31 cellular contexts compared by ENCODE assay signal in the genomic region with DNA sequence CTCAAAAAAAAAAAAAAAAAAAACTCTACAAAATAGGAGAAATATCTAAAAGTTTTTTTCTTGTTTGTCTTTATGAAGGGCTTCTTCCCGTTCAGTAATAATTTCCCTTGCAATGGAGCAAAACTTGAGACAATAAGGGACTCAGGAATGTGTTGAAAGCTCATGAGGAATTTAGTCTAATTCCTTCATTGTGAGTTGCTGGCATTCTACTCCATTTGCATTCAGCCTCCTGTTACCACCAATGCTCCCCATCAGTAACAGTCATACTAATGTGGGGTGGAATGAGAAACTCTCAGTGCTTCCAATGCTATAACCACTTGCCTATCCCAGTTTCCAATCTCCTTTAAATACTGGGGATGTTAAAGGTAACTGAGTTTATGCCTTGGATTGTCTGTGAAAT.
"Had no signal": no experiment of that assay in that cellular context is flagged by ENCODE, and none has a peak within 500 bp of the region (broad histone marks: within the 10 kb centered on the region; RNA-seq: fewer than 3 reads in every experiment).

No MANE protein-coding gene starts in this region.

- DNase-seq: activated CD4-positive, alpha-beta memory T cell treated with anti-CD3 and anti-CD28 coated beads, Interleukin-2, amount 10 ng/mL, durations not matched to agents 7 days and 5 days; activated CD4-positive, alpha-beta T cell treated with anti-CD3 and anti-CD28 coated beads for 1 hour; activated CD4-positive, alpha-beta T cell treated with anti-CD3 and anti-CD28 coated beads, Interleukin-2, amount 10 ng/mL, durations not matched to agents 7 days and 5 days; activated naive CD8-positive, alpha-beta T cell treated with anti-CD3 and anti-CD28 coated beads, Interleukin-2, amount 50 U/mL, for 24 hours; activated T-cell treated with anti-CD3 and anti-CD28 coated beads, Interleukin-2, amount 50 U/mL, for 4 hours; amygdala; body of pancreas; cerebellar nuclear complex; colonic mucosa; effector CD8-positive, alpha-beta T cell; gastrocnemius medialis; glutamatergic neuron; left ventricle myocardium inferior; pancreas; retina; sigmoid colon; stimulated activated CD4-positive, alpha-beta T cell treated with anti-CD3 and anti-CD28 coated beads, Interleukin-15, amount 100 ng/mL, for 24 hours; stimulated activated CD4-positive, alpha-beta T cell treated with anti-CD3 and anti-CD28 coated beads, Interleukin-2, amount 100 ng/mL, for 24 hours; stimulated activated naive CD4-positive, alpha-beta T cell; T-helper 2 cell; testis; transverse colon had no signal

- H3K4me3 Mint-ChIP-seq: activated CD4-positive, alpha-beta memory T cell treated with anti-CD3 and anti-CD28 coated beads, Interleukin-2, amount 10 ng/mL, durations not matched to agents 7 days and 5 days; activated CD4-positive, alpha-beta T cell treated with anti-CD3 and anti-CD28 coated beads, Interleukin-2, amount 10 ng/mL, durations not matched to agents 7 days and 5 days; activated naive CD4-positive, alpha-beta T cell treated with anti-CD3 and anti-CD28 coated beads, Interleukin-2, amount 50 U/mL, for 24 hours; activated naive CD8-positive, alpha-beta T cell treated with anti-CD3 and anti-CD28 coated beads, Interleukin-2, amount 50 U/mL, for 24 hours; activated T-cell treated with anti-CD3 and anti-CD28 coated beads, Interleukin-2, amount 50 U/mL, for 4 hours; activated T-helper 17 cell treated with anti-CD3 and anti-CD28 coated beads, Interleukin-2, amount 50 U/mL, for 72 hours; nephron had no signal

- ATAC-seq: activated naive CD8-positive, alpha-beta T cell treated with anti-CD3 and anti-CD28 coated beads, Interleukin-2, amount 50 U/mL, for 24 hours; activated T-cell treated with anti-CD3 and anti-CD28 coated beads, Interleukin-2, amount 50 U/mL, for 4 hours; activated T-helper 17 cell treated with anti-CD3 and anti-CD28 coated beads, Interleukin-2, amount 50 U/mL, for 72 hours; body of pancreas; gastrocnemius medialis; pancreas had no signal

- H3K27me3 ChIP-seq: colonic mucosa, gastrocnemius medialis, hepatocyte, pancreas, sigmoid colon, testis, transverse colon had no signal

- H3K27ac ChIP-seq: body of pancreas, colonic mucosa, epithelial cell of prostate, gastrocnemius medialis, hepatocyte, left ventricle myocardium inferior, pancreas, prostate gland, sigmoid colon, testis, transverse colon had no signal

- H3K9me3 Mint-ChIP-seq: activated CD4-positive, alpha-beta memory T cell treated with anti-CD3 and anti-CD28 coated beads, Interleukin-2, amount 10 ng/mL, durations not matched to agents 7 days and 5 days; activated CD4-positive, alpha-beta T cell treated with anti-CD3 and anti-CD28 coated beads, Interleukin-2, amount 10 ng/mL, durations not matched to agents 7 days and 5 days; activated naive CD4-positive, alpha-beta T cell treated with anti-CD3 and anti-CD28 coated beads, Interleukin-2, amount 50 U/mL, for 24 hours; activated naive CD8-positive, alpha-beta T cell treated with anti-CD3 and anti-CD28 coated beads, Interleukin-2, amount 50 U/mL, for 24 hours; activated T-cell treated with anti-CD3 and anti-CD28 coated beads, Interleukin-2, amount 50 U/mL, for 4 hours; activated T-helper 17 cell treated with anti-CD3 and anti-CD28 coated beads, Interleukin-2, amount 50 U/mL, for 72 hours; nephron had no signal

- H3K27ac Mint-ChIP-seq: activated CD4-positive, alpha-beta memory T cell treated with anti-CD3 and anti-CD28 coated beads, Interleukin-2, amount 10 ng/mL, durations not matched to agents 7 days and 5 days; activated CD4-positive, alpha-beta T cell treated with anti-CD3 and anti-CD28 coated beads, Interleukin-2, amount 10 ng/mL, durations not matched to agents 7 days and 5 days; activated naive CD4-positive, alpha-beta T cell treated with anti-CD3 and anti-CD28 coated beads, Interleukin-2, amount 50 U/mL, for 24 hours; activated naive CD8-positive, alpha-beta T cell treated with anti-CD3 and anti-CD28 coated beads, Interleukin-2, amount 50 U/mL, for 24 hours; activated T-helper 17 cell treated with anti-CD3 and anti-CD28 coated beads, Interleukin-2, amount 50 U/mL, for 72 hours; nephron had no signal

- H2AFZ ChIP-seq: hepatocyte had no signal

- H3K36me3 Mint-ChIP-seq: activated naive CD4-positive, alpha-beta T cell treated with anti-CD3 and anti-CD28 coated beads, Interleukin-2, amount 50 U/mL, for 24 hours had no signal

- H3K27me3 Mint-ChIP-seq: activated CD4-positive, alpha-beta memory T cell treated with anti-CD3 and anti-CD28 coated beads, Interleukin-2, amount 10 ng/mL, durations not matched to agents 7 days and 5 days; activated CD4-positive, alpha-beta T cell treated with anti-CD3 and anti-CD28 coated beads, Interleukin-2, amount 10 ng/mL, durations not matched to agents 7 days and 5 days; activated naive CD4-positive, alpha-beta T cell treated with anti-CD3 and anti-CD28 coated beads, Interleukin-2, amount 50 U/mL, for 24 hours; activated naive CD8-positive, alpha-beta T cell treated with anti-CD3 and anti-CD28 coated beads, Interleukin-2, amount 50 U/mL, for 24 hours; activated T-helper 17 cell treated with anti-CD3 and anti-CD28 coated beads, Interleukin-2, amount 50 U/mL, for 72 hours had no signal

- H3K4me3 ChIP-seq: body of pancreas, colonic mucosa, gastrocnemius medialis, hepatocyte, left ventricle myocardium inferior, lung, pancreas, prostate gland, sigmoid colon, testis, transverse colon had no signal

- H3K4me2 ChIP-seq: hepatocyte had no signal

- H3K4me1 ChIP-seq: body of pancreas, colonic mucosa, gastrocnemius medialis, left ventricle myocardium inferior, pancreas, prostate gland, sigmoid colon, testis, transverse colon had no signal

- H3K36me3 ChIP-seq: colonic mucosa, gastrocnemius medialis, left ventricle myocardium inferior, pancreas, prostate gland, sigmoid colon, transverse colon had no signal

- H3K4me1 Mint-ChIP-seq: activated CD4-positive, alpha-beta memory T cell treated with anti-CD3 and anti-CD28 coated beads, Interleukin-2, amount 10 ng/mL, durations not matched to agents 7 days and 5 days; activated CD4-positive, alpha-beta T cell treated with anti-CD3 and anti-CD28 coated beads, Interleukin-2, amount 10 ng/mL, durations not matched to agents 7 days and 5 days; activated naive CD4-positive, alpha-beta T cell treated with anti-CD3 and anti-CD28 coated beads, Interleukin-2, amount 50 U/mL, for 24 hours; activated naive CD8-positive, alpha-beta T cell treated with anti-CD3 and anti-CD28 coated beads, Interleukin-2, amount 50 U/mL, for 24 hours; activated T-helper 17 cell treated with anti-CD3 and anti-CD28 coated beads, Interleukin-2, amount 50 U/mL, for 72 hours had no signal

- H3K79me2 ChIP-seq: hepatocyte had no signal

- H3K9me3 ChIP-seq: body of pancreas, colonic mucosa, gastrocnemius medialis, left ventricle myocardium inferior, pancreas, prostate gland, sigmoid colon, testis, transverse colon had no signal

- FAIRE-seq: endometrium, pancreas, urothelium cell line had no signal
